Comparison of ENCODE assay signal across 1 cellular context in genomic region chr11:15175780-15176179, GRCh38.
TF ChIP-seq lines count a peak whose summit lies in the region.

No MANE protein-coding gene starts in this region.

TF ChIP-seq in H1, 55 proteins besides CTCF, POLR2A, EP300 and RAD21 (continued from another document):
- TF ChIP-seq FOSL1 (IDR thresholded peaks at IDR 0.05; ENCODE audit: insufficient read depth, low read depth, low read length) (no peak), CHD2 (IDR thresholded peaks at IDR 0.05; ENCODE audit: low read length) (no peak), SRF (IDR thresholded peaks at IDR 0.05; ENCODE audit: low read depth, low read length) (no peak)
